In genomic region chr4:6889736-6890324, GRCh38 we compare ENCODE assay signal across 22 cellular contexts.
"Had no signal": no experiment of that assay in that cellular context is flagged by ENCODE, and none has a peak within 500 bp of the region (broad histone marks: within the 10 kb centered on the region; RNA-seq: fewer than 3 reads in every experiment).

No MANE protein-coding gene starts in this region.

- H3K27ac ChIP-seq: left lung, neural progenitor cell, ovary, psoas muscle, upper lobe of left lung, VCaP had no signal

- ATAC-seq: activated CD4-positive, CD25-positive, alpha-beta regulatory T cell treated with anti-CD3 and anti-CD28 coated beads, Interleukin-2, amount 50 U/mL, for 24 hours; activated CD8-positive, alpha-beta T cell treated with anti-CD3 and anti-CD28 coated beads, Interleukin-2, amount 10 ng/mL, durations not matched to agents 7 days and 5 days; left lung; naive thymus-derived CD4-positive, alpha-beta T cell; psoas muscle had no signal

- H3K9me3 ChIP-seq: ovary, psoas muscle had no signal

- FAIRE-seq: endometrium had no signal

- H3K4me3 ChIP-seq: left lung, lung, neural progenitor cell, ovary, psoas muscle, skin epidermis, upper lobe of left lung had no signal

- H3K4me2 ChIP-seq: neural progenitor cell had no signal

- H2AFZ ChIP-seq: neural progenitor cell had no signal

- DNase-seq: activated CD4-positive, alpha-beta T cell treated with anti-CD3 and anti-CD28 coated beads, Interleukin-2, amount 50 U/mL, for 1 hour; activated CD8-positive, alpha-beta T cell treated with anti-CD3 and anti-CD28 coated beads, Interleukin-2, amount 10 ng/mL, durations not matched to agents 7 days and 5 days; activated naive CD4-positive, alpha-beta T cell treated with anti-CD3 and anti-CD28 coated beads for 36 hours; activated T-cell treated with anti-CD3 and anti-CD28 coated beads, Interleukin-2, amount 50 U/mL, for 24 hours; cerebellar nuclear complex; cortex of kidney; foreskin fibroblast; hippocampal formation; kidney glomerular epithelial cell; left lung; naive thymus-derived CD4-positive, alpha-beta T cell; psoas muscle; stimulated activated CD4-positive, alpha-beta T cell treated with anti-CD3 and anti-CD28 coated beads, Interleukin-2, amount 100 ng/mL, for 24 hours; stimulated activated naive CD4-positive, alpha-beta T cell had no signal

- H3K9ac ChIP-seq: neural progenitor cell had no signal

- H3K36me3 ChIP-seq: left lung, neural progenitor cell, ovary, upper lobe of left lung had no signal

- H3K27me3 ChIP-seq: left lung, neural progenitor cell, ovary, upper lobe of left lung had no signal
